In the genomic region with DNA sequence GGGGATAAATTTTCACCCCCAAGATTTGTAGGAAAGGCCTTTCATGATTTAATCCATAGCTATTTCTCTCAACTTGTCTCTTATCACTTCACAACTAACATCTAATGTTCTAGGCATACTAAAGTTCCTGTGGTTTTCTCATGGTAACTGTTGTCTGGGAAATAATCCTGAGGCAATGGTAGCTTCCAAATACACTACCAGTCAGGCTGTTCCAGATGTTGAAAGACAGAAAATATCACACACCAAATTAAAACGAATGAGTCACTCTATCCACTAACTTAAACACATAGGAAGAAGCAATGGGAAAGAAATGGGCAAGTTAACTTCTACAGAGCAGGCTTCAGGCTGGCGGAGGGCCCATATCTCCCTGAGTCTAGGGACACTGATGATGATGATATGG, we compare ENCODE assay signal across 28 cellular contexts.
DNase-seq lines count a peak whose midpoint lies in the region; ATAC-seq and TF ChIP-seq lines count a peak whose summit lies in the region.
"Had no signal": no experiment of that assay in that cellular context is flagged by ENCODE, and none has a peak within 500 bp of the region (broad histone marks: within the 10 kb centered on the region; RNA-seq: fewer than 3 reads in every experiment).

No MANE protein-coding gene starts in this region.

- H3K4me1 ChIP-seq in left lung, result no peaks in the 10 kb centered on the region
- H3K4me1 ChIP-seq: BE2C, SJSA1 had no signal

- H3K4me3 ChIP-seq in HFF-Myc (replicated peaks; ENCODE audit: low read depth, low read length) (no peak overlapping the region), epithelial cell of esophagus (ENCODE audit: low read length) (no peak overlapping the region), left lung (no peak overlapping the region)
- H3K4me3 ChIP-seq: GM12878, SJSA1 had no signal

- ATAC-seq in left lung, result peak; percentile 67
- no peak for ATAC-seq in activated T-cell treated with anti-CD3 and anti-CD28 coated beads, Interleukin-2, amount 50 U/mL, for 4 hours
- no peak for ATAC-seq in HG03342 (IDR thresholded peaks at IDR 0.05; ENCODE audit: unreplicated experiment)
- ATAC-seq: GM12878, HCT116 had no signal

- H3K27me3 Mint-ChIP-seq in activated T-cell treated with anti-CD3 and anti-CD28 coated beads, Interleukin-2, amount 50 U/mL, for 4 hours (ENCODE audit: low read depth), result no peaks in the 10 kb centered on the region

- no peak overlapping the region for H3K27ac ChIP-seq in left lung
- H3K27ac ChIP-seq: SJSA1 had no signal

- no peaks in the 10 kb centered on the region for H3K9me3 ChIP-seq in left lung
- H3K9me3 ChIP-seq: BE2C, SJSA1 had no signal

- intact Hi-C loops in left lung (cut with DNase I), result no loop called here

- no peaks in the 10 kb centered on the region for H3K36me3 Mint-ChIP-seq in activated T-cell treated with anti-CD3 and anti-CD28 coated beads, Interleukin-2, amount 50 U/mL, for 4 hours (ENCODE audit: insufficient read depth)
- H3K36me3 Mint-ChIP-seq: CD14-positive monocyte; CD8-positive, alpha-beta memory T cell had no signal

- DNase-seq in HFF-Myc (ENCODE audit: extremely low read depth, low read depth) (peak; percentile 10), astrocyte of the hippocampus (ENCODE audit: low read depth, low spot score) (peak; percentile 46), epithelial cell of esophagus (ENCODE audit: low read depth) (peak; percentile 2), left lung (no peak), NCI-H524 treated with DMSO at 0.1 percent for 48 hours (lab: John Stamatoyannopoulos, UW) (no peak), NCI-H1930 (lab: John Stamatoyannopoulos, UW) (no peak)
- DNase-seq in activated T-cell treated with anti-CD3 and anti-CD28 coated beads, Interleukin-2, amount 50 U/mL, for 4 hours, result no peak
- DNase-seq: 8988T; ACHN; BE2C; CD8-positive, alpha-beta memory T cell; DMS 273 treated with DMSO at 0.1 percent for 48 hours; DMS79; EL; GDM1; NCI-H1092; NCI-H1417 treated with DMSO at 0.1 percent for 48 hours; NCI-H187; NCI-H2171 treated with DMSO at 0.1 percent for 48 hours; NCI-H524; NCI-H774; Right ventricle myocardium superior; RPMI8226 had no signal

- TF ChIP-seq CTCF in HFF-Myc (IDR thresholded peaks at IDR 0.05; ENCODE audit: low read depth, low read length, missing control alignments), result no peak
- TF ChIP-seq CTCF in epithelial cell of esophagus (IDR thresholded peaks at IDR 0.05; ENCODE audit: insufficient read depth, low read depth, low read length, missing control alignments), result no peak
- TF ChIP-seq CTCF in left lung (IDR thresholded peaks at IDR 0.05), result no peak

- no peak overlapping the region for H3K4me3 Mint-ChIP-seq in activated T-cell treated with anti-CD3 and anti-CD28 coated beads, Interleukin-2, amount 50 U/mL, for 4 hours
- H3K4me3 Mint-ChIP-seq: CD14-positive monocyte; CD8-positive, alpha-beta memory T cell had no signal

- H3K9me3 Mint-ChIP-seq in activated T-cell treated with anti-CD3 and anti-CD28 coated beads, Interleukin-2, amount 50 U/mL, for 4 hours, result peaks cover under 1% of the 10 kb centered on the region

- no peaks in the 10 kb centered on the region for H3K4me1 Mint-ChIP-seq in activated T-cell treated with anti-CD3 and anti-CD28 coated beads, Interleukin-2, amount 50 U/mL, for 4 hours (ENCODE audit: low read depth)
- H3K4me1 Mint-ChIP-seq: CD14-positive monocyte; CD8-positive, alpha-beta memory T cell had no signal

- no peaks in the 10 kb centered on the region for H3K36me3 ChIP-seq in left lung
- H3K36me3 ChIP-seq: BE2C, SJSA1 had no signal

- no peaks in the 10 kb centered on the region for H3K27me3 ChIP-seq in left lung
- H3K27me3 ChIP-seq: BE2C had no signal

Comparison
In these comparisons a context has a peak if more than half of its experiments do, and no peak if none do; other contexts are left out.
1. DNase-seq: peak in HFF-Myc (single experiment), astrocyte of the hippocampus (single experiment) and epithelial cell of esophagus (single experiment); none in left lung (0 of 2), activated T-cell treated with anti-CD3 and anti-CD28 coated beads, Interleukin-2, amount 50 U/mL, for 4 hours (single experiment), NCI-H524 treated with DMSO at 0.1 percent for 48 hours (single experiment) and NCI-H1930 (0 of 2).